ENCODE assay signal across 9 cellular contexts in genomic region chr3:99012051-99012450, GRCh38.
A peak's percentile ranks its signal among the peaks of the same experiment; 100 is the strongest.
DNase-seq lines count a peak whose midpoint lies in the region; ATAC-seq lines count a peak whose summit lies in the region.
"Had no signal": no experiment of that assay in that cellular context is flagged by ENCODE, and none has a peak within 500 bp of the region (broad histone marks: within the 10 kb centered on the region; RNA-seq: fewer than 3 reads in every experiment).

No MANE protein-coding gene starts in this region.

- ATAC-seq in GM18519 (IDR thresholded peaks at IDR 0.05; ENCODE audit: low FRiP score, unreplicated experiment) (peak; percentile 86), GM21786 (IDR thresholded peaks at IDR 0.05; ENCODE audit: unreplicated experiment) (peak; percentile 92), HG03521 (IDR thresholded peaks at IDR 0.05; ENCODE audit: unreplicated experiment) (peak; percentile 64)

- peaks cover 5% of the 10 kb centered on the region for H3K4me1 ChIP-seq in mesenchymal stem cell (ENCODE audit: control insufficient read depth, insufficient read depth, low read depth, low read length)

- H2BK5ac ChIP-seq in mesenchymal stem cell (ENCODE audit: low read depth, low read length, poor library complexity, severe bottlenecking), result peak overlapping the region; percentile 73

- H3K4me3 ChIP-seq in mesenchymal stem cell (ENCODE audit: insufficient read depth in 1 of 2, low read depth in 1 of 2, low read length in 2 of 2), result no peak overlapping the region
- H3K4me3 ChIP-seq: MG63 had no signal

- peak overlapping the region; percentile 40 for H3K9ac ChIP-seq in mesenchymal stem cell (ENCODE audit: low read length)

- H2BK120ac ChIP-seq in mesenchymal stem cell (ENCODE audit: low read depth, low read length), result no peak overlapping the region

- no peak overlapping the region for H3K18ac ChIP-seq in mesenchymal stem cell (ENCODE audit: low read depth in 1 of 2, low read length in 2 of 2)

- H3K79me1 ChIP-seq in mesenchymal stem cell (replicated peaks; ENCODE audit: low read length, poor library complexity, severe bottlenecking), result peaks cover 11% of the 10 kb centered on the region

- H4K91ac ChIP-seq in mesenchymal stem cell (ENCODE audit: low read length), result no peak overlapping the region

- H2BK15ac ChIP-seq in mesenchymal stem cell (ENCODE audit: low read depth, poor library complexity, severe bottlenecking), result no peak overlapping the region

- H3K23ac ChIP-seq in mesenchymal stem cell (ENCODE audit: low read length in 2 of 2), result no peak overlapping the region

- H3K9me3 ChIP-seq in mesenchymal stem cell (ENCODE audit: control insufficient read depth, low read length), result no peaks in the 10 kb centered on the region

- no peaks in the 10 kb centered on the region for H3K27me3 ChIP-seq in mesenchymal stem cell (ENCODE audit: control insufficient read depth in 1 of 2, insufficient read depth in 1 of 2, low read length in 2 of 2)
- H3K27me3 ChIP-seq: MG63 had no signal

- no peaks in the 10 kb centered on the region for H3K36me3 ChIP-seq in mesenchymal stem cell (ENCODE audit: control insufficient read depth in 1 of 2, insufficient read depth in 2 of 2, low read depth in 1 of 2, low read length in 2 of 2)
- H3K36me3 ChIP-seq: MG63 had no signal

- no peak overlapping the region for H2AFZ ChIP-seq in mesenchymal stem cell (ENCODE audit: low read depth, low read length)

- H3K4ac ChIP-seq in mesenchymal stem cell (ENCODE audit: low read depth in 1 of 2, low read length in 2 of 2), result no peak overlapping the region

- no peak overlapping the region for H4K8ac ChIP-seq in mesenchymal stem cell (ENCODE audit: low read length)

- H3K14ac ChIP-seq in mesenchymal stem cell (ENCODE audit: low read length in 2 of 2), result no peak overlapping the region

- H2AK5ac ChIP-seq in mesenchymal stem cell (ENCODE audit: low read length, severe bottlenecking), result no peak overlapping the region

- DNase-seq in mesenchymal stem cell (no peak), NCI-H82 treated with DMSO at 0.1 percent for 48 hours (lab: John Stamatoyannopoulos, UW; ENCODE audit: unreplicated experiment) (no peak), GF-D8 (lab: John Stamatoyannopoulos, UW) (no peak), A172 (ENCODE audit: low spot score) (no peak)
- no peak for DNase-seq in effector CD8-positive, alpha-beta T cell (lab: John Stamatoyannopoulos, UW)
- DNase-seq: MG63 had no signal

- H2BK12ac ChIP-seq in mesenchymal stem cell (ENCODE audit: low read length in 2 of 2), result no peak overlapping the region

- H3K4me2 ChIP-seq in mesenchymal stem cell (ENCODE audit: low read length, poor library complexity, severe bottlenecking), result no peak overlapping the region

- peak overlapping the region; percentile 100 for H3K27ac ChIP-seq in mesenchymal stem cell (ENCODE audit: low read length, poor library complexity, severe bottlenecking)

- 69% methylated on average over 3 of the region's 3 CpGs for WGBS in mesenchymal stem cell
